ENCODE assay signal across 27 cellular contexts in genomic region chr4:21710212-21710843, GRCh38.
"Had no signal": no experiment of that assay in that cellular context is flagged by ENCODE, and none has a peak within 500 bp of the region (broad histone marks: within the 10 kb centered on the region; RNA-seq: fewer than 3 reads in every experiment).

No MANE protein-coding gene starts in this region.

- H3K4me3 ChIP-seq: esophagus squamous epithelium, heart right ventricle, prostate gland, right atrium auricular region, thoracic aorta, upper lobe of left lung had no signal

- H3K4me1 Mint-ChIP-seq: activated B cell treated with CpG ODN at 0.5 μM for 24 hours; activated CD4-positive, alpha-beta T cell treated with anti-CD3 and anti-CD28 coated beads for 36 hours; activated T-helper 17 cell treated with anti-CD3 and anti-CD28 coated beads, Interleukin-2, amount 50 U/mL, for 72 hours; mesothelial cell of epicardium; naive thymus-derived CD8-positive, alpha-beta T cell had no signal

- H3K36me3 ChIP-seq: esophagus squamous epithelium, heart right ventricle, prostate gland, right atrium auricular region, thoracic aorta, upper lobe of left lung had no signal

- H3K27ac ChIP-seq: esophagus squamous epithelium, heart right ventricle, prostate gland, right atrium auricular region, thoracic aorta, upper lobe of left lung had no signal

- H3K27ac Mint-ChIP-seq: activated B cell treated with CpG ODN at 0.5 μM for 24 hours; activated CD4-positive, alpha-beta T cell treated with anti-CD3 and anti-CD28 coated beads for 36 hours; activated naive CD8-positive, alpha-beta T cell; activated T-cell treated with anti-CD3 and anti-CD28 coated beads, Interleukin-2, amount 50 U/mL, for 24 hours; activated T-helper 17 cell treated with anti-CD3 and anti-CD28 coated beads, Interleukin-2, amount 50 U/mL, for 72 hours; mesothelial cell of epicardium; naive thymus-derived CD8-positive, alpha-beta T cell; T-helper 1 cell treated with Interleukin-12 subunit alpha and Interleukin-12 subunit beta and Interleukin-4 antibody, amounts not matched to agents 30 μg/mL and 1 μg/mL, for 36 hours had no signal

- ATAC-seq: activated CD4-positive, alpha-beta T cell treated with anti-CD3 and anti-CD28 coated beads for 36 hours; activated T-helper 17 cell treated with anti-CD3 and anti-CD28 coated beads, Interleukin-2, amount 50 U/mL, for 72 hours; heart right ventricle; left lobe of liver; naive thymus-derived CD8-positive, alpha-beta T cell had no signal

- H3K9me3 Mint-ChIP-seq: activated T-helper 17 cell treated with anti-CD3 and anti-CD28 coated beads, Interleukin-2, amount 50 U/mL, for 72 hours; mesothelial cell of epicardium; T-helper 1 cell treated with Interleukin-12 subunit alpha and Interleukin-12 subunit beta and Interleukin-4 antibody, amounts not matched to agents 30 μg/mL and 1 μg/mL, for 36 hours had no signal

- H3K4me1 ChIP-seq: esophagus squamous epithelium, heart right ventricle, prostate gland, right atrium auricular region, upper lobe of left lung had no signal

- H3K9me3 ChIP-seq: esophagus squamous epithelium, heart right ventricle, prostate gland, right atrium auricular region, thoracic aorta, upper lobe of left lung had no signal

- DNase-seq: activated B cell treated with CpG ODN at 0.5 μM for 24 hours; activated CD4-positive, alpha-beta T cell treated with anti-CD3 and anti-CD28 coated beads for 36 hours; activated CD4-positive, alpha-beta T cell treated with anti-CD3 and anti-CD28 coated beads, Interleukin-2, amount 50 U/mL, for 4 hours; activated CD8-positive, alpha-beta memory T cell treated with anti-CD3 and anti-CD28 coated beads for 24 hours; activated CD8-positive, alpha-beta memory T cell treated with anti-CD3 and anti-CD28 coated beads, Interleukin-2, amount 50 U/mL, for 4 hours; activated naive CD4-positive, alpha-beta T cell; activated T-cell treated with anti-CD3 and anti-CD28 coated beads, Interleukin-2, amount 50 U/mL, for 24 hours; anterior cingulate cortex; caudate nucleus; effector memory CD4-positive, alpha-beta T cell; esophagus squamous epithelium; heart right ventricle; mammary epithelial cell; naive thymus-derived CD8-positive, alpha-beta T cell; stimulated activated CD4-positive, alpha-beta T cell treated with anti-CD3 and anti-CD28 coated beads, Interleukin-4, amount 100 ng/mL, for 24 hours; stimulated activated naive CD4-positive, alpha-beta T cell treated with Interleukin-2 at 50 U/mL for 16 hours; T1000; upper lobe of left lung had no signal

- H3K36me3 Mint-ChIP-seq: activated naive CD8-positive, alpha-beta T cell; brain; mesothelial cell of epicardium; naive thymus-derived CD8-positive, alpha-beta T cell had no signal

- H3K27me3 Mint-ChIP-seq: activated B cell treated with CpG ODN at 0.5 μM for 24 hours; activated CD4-positive, alpha-beta T cell treated with anti-CD3 and anti-CD28 coated beads for 36 hours; activated naive CD8-positive, alpha-beta T cell; activated T-cell treated with anti-CD3 and anti-CD28 coated beads, Interleukin-2, amount 50 U/mL, for 24 hours; activated T-helper 17 cell treated with anti-CD3 and anti-CD28 coated beads, Interleukin-2, amount 50 U/mL, for 72 hours; brain had no signal

- H3K27me3 ChIP-seq: esophagus squamous epithelium, heart right ventricle, right atrium auricular region, upper lobe of left lung had no signal

- H3K4me3 Mint-ChIP-seq: activated B cell treated with CpG ODN at 0.5 μM for 24 hours; activated CD4-positive, alpha-beta T cell treated with anti-CD3 and anti-CD28 coated beads for 36 hours; activated naive CD8-positive, alpha-beta T cell; activated T-cell treated with anti-CD3 and anti-CD28 coated beads, Interleukin-2, amount 50 U/mL, for 24 hours; activated T-helper 17 cell treated with anti-CD3 and anti-CD28 coated beads, Interleukin-2, amount 50 U/mL, for 72 hours; brain; mesothelial cell of epicardium; naive thymus-derived CD8-positive, alpha-beta T cell; T-helper 1 cell treated with Interleukin-12 subunit alpha and Interleukin-12 subunit beta and Interleukin-4 antibody, amounts not matched to agents 30 μg/mL and 1 μg/mL, for 36 hours had no signal
